Comparison of ENCODE assay signal across 16 cellular contexts in genomic region chr2:129056959-129057317, GRCh38.
"Had no signal": no experiment of that assay in that cellular context is flagged by ENCODE, and none has a peak within 500 bp of the region (broad histone marks: within the 10 kb centered on the region; RNA-seq: fewer than 3 reads in every experiment).

No MANE protein-coding gene starts in this region.

- H3K4me3 ChIP-seq: body of pancreas, coronary artery, gastrocnemius medialis, heart right ventricle, testis, upper lobe of right lung had no signal

- DNase-seq: activated CD4-positive, alpha-beta T cell treated with anti-CD3 and anti-CD28 coated beads, Interleukin-2, amount 50 U/mL, for 1 hour; activated CD4-positive, CD25-positive, alpha-beta regulatory T cell; activated CD8-positive, alpha-beta memory T cell treated with anti-CD3 and anti-CD28 coated beads for 24 hours; activated naive CD8-positive, alpha-beta T cell treated with anti-CD3 and anti-CD28 coated beads for 36 hours; amygdala; body of pancreas; gastrocnemius medialis; heart right ventricle; left cardiac atrium; naive B cell; stimulated activated CD4-positive, alpha-beta T cell treated with anti-CD3 and anti-CD28 coated beads, Interleukin-15, amount 100 ng/mL, for 24 hours; stimulated activated CD4-positive, alpha-beta T cell treated with anti-CD3 and anti-CD28 coated beads, Interleukin-4, amount 100 ng/mL, for 24 hours; testis; upper lobe of right lung had no signal

- H3K27me3 ChIP-seq: body of pancreas, gastrocnemius medialis, heart right ventricle, neutrophil, testis, upper lobe of right lung had no signal

- H3K27ac ChIP-seq: body of pancreas, coronary artery, gastrocnemius medialis, heart right ventricle, neutrophil, testis, upper lobe of right lung had no signal

- H3K9me3 ChIP-seq: body of pancreas, gastrocnemius medialis, heart right ventricle, neutrophil, testis, upper lobe of right lung had no signal

- H3K36me3 ChIP-seq: gastrocnemius medialis, heart right ventricle, neutrophil, upper lobe of right lung had no signal

- ATAC-seq: body of pancreas, gastrocnemius medialis, heart right ventricle had no signal

- H3K4me1 ChIP-seq: body of pancreas, gastrocnemius medialis, heart right ventricle, testis, upper lobe of right lung had no signal
